In genomic region chr5:141636106-141636412, GRCh38 we compare ENCODE assay signal across 8 cellular contexts. TPM values are rescaled to one million over a fixed set of nuclear protein-coding genes. Genes with fewer than 3 reads are reported as not detected.
DNase-seq lines count a peak whose midpoint lies in the region; ATAC-seq and TF ChIP-seq lines count a peak whose summit lies in the region.

No MANE protein-coding gene starts in this region.

- H3K36me3 Mint-ChIP-seq in Calu3 (ENCODE audit: insufficient read depth, unreplicated experiment), result peaks cover 44% of the 10 kb centered on the region

- no peak for ATAC-seq in HG03196 (IDR thresholded peaks at IDR 0.05; ENCODE audit: unreplicated experiment)
- no peak for ATAC-seq in GM19324 (IDR thresholded peaks at IDR 0.05; ENCODE audit: low FRiP score, unreplicated experiment)

- no peaks in the 10 kb centered on the region for H3K9me2 ChIP-seq in PC-9 (ENCODE audit: insufficient read depth)

- intact Hi-C loops in Calu3 (cut with micrococcal nuclease; ENCODE audit: unreplicated experiment) (no loop called here), PC-9 (cut with micrococcal nuclease; ENCODE audit: unreplicated experiment) (loop anchor here (1.0 kb wide), 1 partner anchor 17 kb away; no protein-coding TSS in a partner anchor), ovary (cut with DNase I) (no loop called here)

- H2AFZ ChIP-seq in PC-9, result peak overlapping the region; percentile 99

- POLR2A ChIA-PET in PC-9 (lab: Charles Lee; ENCODE audit: unreplicated experiment), result interaction anchor here (0.5 to 1.1 kb wide), 4 partner anchors 15 to 377 kb away, joined by 3 to 17 read pairs (median 6); partner anchors contain the start of genes DIAPH1 and GNPDA1

- H3K27me3 ChIP-seq in PC-9 (ENCODE audit: insufficient read depth, low read depth) (no peaks in the 10 kb centered on the region), esophagus (ENCODE audit: control insufficient read depth in 1 of 2, insufficient read depth in 2 of 2, low read length in 2 of 2) (no peaks in the 10 kb centered on the region), ovary (no peaks in the 10 kb centered on the region)

- H3K79me2 ChIP-seq in PC-9 (ENCODE audit: low read depth), result peaks cover 44% of the 10 kb centered on the region

- H4K20me1 ChIP-seq in PC-9 (ENCODE audit: insufficient read depth), result peaks cover 22% of the 10 kb centered on the region

- CTCF ChIA-PET in Calu3 (lab: Charles Lee), result interaction anchor here (0.6 to 2.2 kb wide), 6 partner anchors 14 to 313 kb away, joined by 3 to 25 read pairs (median 4); partner anchors contain the start of gene DIAPH1
- CTCF ChIA-PET in PC-9 (lab: Charles Lee), result interaction anchor here (0.5 to 1.0 kb wide), 2 partner anchors 19 to 44 kb away, joined by 3 to 6 read pairs; no protein-coding TSS in a partner anchor

- H3K9me3 Mint-ChIP-seq in Calu3 (ENCODE audit: low read depth, unreplicated experiment), result no peaks in the 10 kb centered on the region

- no peak for TF ChIP-seq EP300 in ovary (IDR thresholded peaks at IDR 0.05)

- TF ChIP-seq POLR2A in ovary (IDR thresholded peaks at IDR 0.05), result no peak

- H3K4me1 ChIP-seq in PC-9 (replicated peaks; ENCODE audit: insufficient read depth) (peaks cover 21% of the 10 kb centered on the region), esophagus (ENCODE audit: control insufficient read depth in 2 of 2, insufficient read depth in 2 of 2, low read length in 1 of 2) (peaks cover 4 to 13% of the 10 kb centered on the region in 2 donors), ovary (ENCODE audit: insufficient read depth) (peaks cover 13% of the 10 kb centered on the region)

- H3K27ac ChIP-seq in PC-9 (no peak overlapping the region), esophagus (ENCODE audit: low read depth in 2 of 2, low read length in 1 of 2) (peak overlapping the region; percentile 61 to 94), ovary (peak overlapping the region; percentile 9 to 37)

- no peak for DNase-seq in Calu3
- no peak for DNase-seq in PC-9
- no peak for DNase-seq in ovary
- DNase-seq in DMS 273 (lab: John Stamatoyannopoulos, UW; ENCODE audit: unreplicated experiment), result no peak
- no peak for DNase-seq in NCI-H2029 (lab: John Stamatoyannopoulos, UW)

- H3K9me3 ChIP-seq in PC-9 (ENCODE audit: insufficient read depth, low read depth) (no peaks in the 10 kb centered on the region), esophagus (ENCODE audit: control insufficient read depth in 2 of 2, insufficient read depth in 1 of 2, low read depth in 1 of 2, low read length in 1 of 2) (no peaks in the 10 kb centered on the region), ovary (no peaks in the 10 kb centered on the region)

- H3K4me3 ChIP-seq in PC-9 (peak overlapping the region; percentile 79), esophagus (ENCODE audit: low read depth in 1 of 2, low read length in 2 of 2) (peak overlapping the region; percentile 84 to 96), ovary (peak overlapping the region; percentile 94)

- BruUV-seq in Calu3 (replicated peaks; lab: Mats Ljungman, UMichigan) (no TSS peak), PC-9 (replicated peaks; lab: Mats Ljungman, UMichigan) (no TSS peak)

- TF ChIP-seq CTCF in Calu3 (IDR thresholded peaks at IDR 0.05; ENCODE audit: unreplicated experiment) (no peak), PC-9 (conservative IDR thresholded peaks at IDR 0.05) (no peak), ovary (IDR thresholded peaks at IDR 0.05) (no peak)

- H3K4me3 Mint-ChIP-seq in Calu3 (ENCODE audit: low read depth, unreplicated experiment), result peak overlapping the region; percentile 79

- H3K4me2 ChIP-seq in PC-9, result peak overlapping the region; percentile 97

- H3K27me3 Mint-ChIP-seq in Calu3 (ENCODE audit: unreplicated experiment), result no peaks in the 10 kb centered on the region

- H3K4me1 Mint-ChIP-seq in Calu3 (ENCODE audit: low read depth, unreplicated experiment), result peaks cover 23% of the 10 kb centered on the region

- WGBS in esophagus, 2 donors, result 5 to 8% methylated on average over 3 to 4 of the region's 4 CpGs
- WGBS in ovary, 3 donors, result 0 to 1% (median 1%) methylated on average over 4 of the region's 4 CpGs

- peaks cover 10% of the 10 kb centered on the region for H3F3A ChIP-seq in PC-9 (ENCODE audit: insufficient read depth, low read depth)

- peak overlapping the region; percentile 37 for H3K27ac Mint-ChIP-seq in Calu3 (ENCODE audit: unreplicated experiment)

- H3K36me3 ChIP-seq in PC-9 (ENCODE audit: low read depth) (no peaks in the 10 kb centered on the region), esophagus (ENCODE audit: control insufficient read depth in 2 of 2, insufficient read depth in 2 of 2, low read length in 1 of 2) (peaks cover 0 to 4% of the 10 kb centered on the region in 2 donors), ovary (no peaks in the 10 kb centered on the region)

RNA-seq across cellular contexts. Expression of gene HDAC3, which starts 0.6 kb away (rescaled TPM):
- 96.3 and 102 TPM in 2 replicates for total RNA-seq in Calu3 (2022)
- total RNA-seq in PC-9 (2021), result 76.0 and 87.0 TPM in 2 replicates
- 10 to 100 TPM; 38.9 to 46.3 TPM for polyA plus RNA-seq in esophagus
- total RNA-seq in ovary, result 10 to 100 TPM; 34.2 to 55.6 (median 49.4) TPM
- 10 to 100 TPM; 43.3 to 73.8 TPM for polyA plus RNA-seq in ovary

RNA-seq across cellular contexts. Expression of gene RELL2, which starts 0.7 kb away (rescaled TPM):
- 12.5 and 12.6 TPM in 2 replicates for total RNA-seq in Calu3 (2022)
- total RNA-seq in PC-9 (2021), result 3.3 and 5.0 TPM in 2 replicates
- polyA plus RNA-seq in esophagus, result 1 to 10 TPM; 6.3 to 6.7 TPM
- total RNA-seq in ovary, result 1 to 10 TPM in 5 of 7 donors, under 1 TPM in 2; 0.58 to 3.0 (median 1.5) TPM
- polyA plus RNA-seq in ovary, result 1 to 10 TPM in 1 of 2 donors, not detected in 1; 1.9 TPM

RNA-seq across cellular contexts. Expression of gene FCHSD1, which starts 15.2 kb away (rescaled TPM):
- 41.4 and 41.8 TPM in 2 replicates for total RNA-seq in Calu3 (2022)
- 36.4 and 36.6 TPM in 2 replicates for total RNA-seq in PC-9 (2021)
- polyA plus RNA-seq in esophagus, result 10 to 100 TPM; 10.3 to 16.2 TPM
- 10 to 100 TPM; 21.1 to 35.2 (median 25.0) TPM for total RNA-seq in ovary
- polyA plus RNA-seq in ovary, result 10 to 100 TPM; 10.4 to 21.8 TPM

RNA-seq across cellular contexts. Expression of gene DIAPH1, which starts 17.3 kb away (rescaled TPM):
- total RNA-seq in Calu3 (2022) (176 and 219 TPM in 2 replicates), PC-9 (2021) (148 and 157 TPM in 2 replicates), ovary (10 to 100 TPM; 28.0 to 51.0 (median 44.0) TPM)
- polyA plus RNA-seq in esophagus (10 to 100 TPM; 84.2 to 84.5 TPM), ovary (10 to 100 TPM; 21.2 to 45.6 TPM)

RNA-seq across cellular contexts. Expression of gene ARAP3, which starts 46.0 kb away (rescaled TPM):
- total RNA-seq in Calu3 (2022), result 17.5 and 22.8 TPM in 2 replicates
- total RNA-seq in PC-9 (2021), result 25.8 and 28.0 TPM in 2 replicates
- polyA plus RNA-seq in esophagus, result 1 to 10 TPM; 2.9 to 4.0 TPM
- 10 to 100 TPM in 1 of 7 donors, 1 to 10 TPM in 6; 3.5 to 11.2 (median 9.3) TPM for total RNA-seq in ovary
- 1 to 10 TPM; 6.1 to 6.8 TPM for polyA plus RNA-seq in ovary
